ENCODE assay signal across 20 cellular contexts in the genomic region with DNA sequence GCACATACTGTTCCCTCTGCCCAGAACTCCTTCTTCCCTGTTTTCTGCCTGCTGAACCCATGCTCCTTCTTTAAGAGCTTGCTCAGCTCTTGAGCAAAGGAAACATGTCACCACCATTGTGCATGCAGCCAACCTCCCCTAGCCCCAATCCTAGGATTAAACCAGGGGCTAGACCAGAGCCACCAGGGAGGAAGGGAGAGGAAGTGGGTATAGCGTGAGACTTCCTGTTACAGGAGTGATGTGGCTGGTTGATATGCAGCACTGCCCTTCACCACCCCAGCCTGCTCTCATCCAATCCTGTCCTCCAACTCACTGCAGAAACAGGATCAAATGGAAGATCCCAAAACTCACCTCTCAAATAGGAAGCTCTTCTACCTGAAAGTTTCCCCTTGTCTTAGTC.
"Had no signal": no experiment of that assay in that cellular context is flagged by ENCODE, and none has a peak within 500 bp of the region (broad histone marks: within the 10 kb centered on the region; RNA-seq: fewer than 3 reads in every experiment).

No MANE protein-coding gene starts in this region.

- H3K27ac Mint-ChIP-seq: activated B cell treated with CpG ODN at 0.5 μM for 24 hours; activated naive CD8-positive, alpha-beta T cell; brain; nephron; progenitor cell of endocrine pancreas; stimulated activated naive CD8-positive, alpha-beta T cell treated with anti-CD3 and anti-CD28 coated beads, Interleukin-15, Interleukin-2, amounts not matched to agents 100 ng/mL and 50 ng/mL, for 24 hours; T-helper 17 cell; type B pancreatic cell had no signal

- H3K36me3 Mint-ChIP-seq: activated naive CD8-positive, alpha-beta T cell; brain; type B pancreatic cell had no signal

- H3K4me1 ChIP-seq: colonic mucosa had no signal

- H3K4me1 Mint-ChIP-seq: activated B cell treated with CpG ODN at 0.5 μM for 24 hours, brain, T-helper 17 cell had no signal

- ATAC-seq: left ventricle myocardium superior, right cardiac atrium, T-helper 17 cell had no signal

- H3K4me3 Mint-ChIP-seq: activated B cell treated with CpG ODN at 0.5 μM for 24 hours; activated naive CD8-positive, alpha-beta T cell; brain; nephron; stimulated activated naive CD8-positive, alpha-beta T cell treated with anti-CD3 and anti-CD28 coated beads, Interleukin-15, Interleukin-2, amounts not matched to agents 100 ng/mL and 50 ng/mL, for 24 hours; T-helper 17 cell; type B pancreatic cell had no signal

- H3K36me3 ChIP-seq: colonic mucosa, esophagus muscularis mucosa had no signal

- H3K27ac ChIP-seq: colonic mucosa, esophagus muscularis mucosa had no signal

- H3K27me3 ChIP-seq: colonic mucosa had no signal

- H3K4me3 ChIP-seq: colonic mucosa, esophagus muscularis mucosa had no signal

- H3K9me3 ChIP-seq: colonic mucosa had no signal

- DNase-seq: activated B cell treated with CpG ODN at 0.5 μM for 24 hours; activated CD4-positive, alpha-beta T cell treated with anti-CD3 and anti-CD28 coated beads for 48 hours; activated gamma-delta T cell; central memory CD4-positive, alpha-beta T cell; colonic mucosa; left ventricle myocardium superior; mesenchymal stem cell; nucleus accumbens; right cardiac atrium; small intestine; stimulated activated CD4-positive, alpha-beta T cell treated with anti-CD3 and anti-CD28 coated beads, Interleukin-4, amount 100 ng/mL, for 4 hours; stimulated activated CD8-positive, alpha-beta memory T cell treated with anti-CD3 and anti-CD28 coated beads, Interleukin-4, amount 100 ng/mL, for 48 hours; T-helper 17 cell had no signal
